In the genomic region with DNA sequence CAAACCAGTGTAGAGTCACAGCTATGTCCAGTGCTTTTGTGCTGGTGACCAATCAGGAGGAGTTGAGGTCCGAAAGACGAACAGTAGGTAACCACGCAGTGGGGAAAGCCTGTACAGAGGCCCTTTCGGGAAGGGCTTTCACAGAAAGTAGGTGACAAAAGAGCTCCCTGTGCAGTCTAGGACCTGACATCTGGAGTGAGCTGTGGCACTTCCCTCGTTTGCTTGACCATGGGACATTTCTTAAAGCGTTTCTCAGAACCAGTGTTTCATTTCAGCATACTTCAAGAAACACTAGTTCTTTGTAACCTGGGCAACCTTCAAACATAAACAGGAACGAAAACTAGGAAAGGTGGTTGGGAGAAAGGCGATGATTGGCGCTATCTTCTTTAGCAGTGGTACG, we compare ENCODE assay signal across 18 cellular contexts. TPM values are rescaled to one million over a fixed set of nuclear protein-coding genes. Genes with fewer than 3 reads are reported as not detected.
A peak's percentile ranks its signal among the peaks of the same experiment; 100 is the strongest.
DNase-seq lines count a peak whose midpoint lies in the region; ATAC-seq and TF ChIP-seq lines count a peak whose summit lies in the region.
"Had no signal": no experiment of that assay in that cellular context is flagged by ENCODE, and none has a peak within 500 bp of the region (broad histone marks: within the 10 kb centered on the region; RNA-seq: fewer than 3 reads in every experiment).

No MANE protein-coding gene starts in this region.

- H3K27me3 ChIP-seq in endodermal cell (ENCODE audit: control insufficient read depth, insufficient read depth, low read length, poor library complexity, severe bottlenecking) (no peaks in the 10 kb centered on the region), colonic mucosa (no peaks in the 10 kb centered on the region)

- H3K4me1 ChIP-seq in endodermal cell (ENCODE audit: control insufficient read depth, insufficient read depth, low read length): no peaks in the 10 kb centered on the region
- no peaks in the 10 kb centered on the region for H3K4me1 ChIP-seq in colonic mucosa

- peaks cover 20% of the 10 kb centered on the region for H3K4me1 Mint-ChIP-seq in activated T-cell treated with anti-CD3 and anti-CD28 coated beads, Interleukin-2, amount 50 U/mL, for 72 hours (ENCODE audit: low read depth)
- H3K4me1 Mint-ChIP-seq in activated T-cell treated with anti-CD3 and anti-CD28 coated beads, Interleukin-2, amount 50 U/mL, for 4 hours (ENCODE audit: low read depth): peaks cover 13% of the 10 kb centered on the region
- H3K4me1 Mint-ChIP-seq in endodermal cell (peaks cover 11% of the 10 kb centered on the region), progenitor cell of endocrine pancreas (ENCODE audit: low read depth) (no peaks in the 10 kb centered on the region)
- peaks cover 20% of the 10 kb centered on the region for H3K4me1 Mint-ChIP-seq in stimulated activated effector memory CD8-positive, alpha-beta T cell treated with anti-CD3 and anti-CD28 coated beads, Interleukin-12 subunit alpha, Interleukin-12 subunit beta, amount 100 ng/mL, for 72 hours

- DNase-seq in activated T-cell treated with anti-CD3 and anti-CD28 coated beads, Interleukin-2, amount 50 U/mL, for 72 hours: no peak
- DNase-seq in activated T-cell treated with anti-CD3 and anti-CD28 coated beads, Interleukin-2, amount 50 U/mL, for 4 hours: no peak
- DNase-seq in M059J (ENCODE audit: low read depth) (peak; percentile 18), endodermal cell (no peak), progenitor cell of endocrine pancreas (ENCODE audit: low spot score, unreplicated experiment) (no peak), colonic mucosa (no peak)
- DNase-seq in stimulated activated effector memory CD8-positive, alpha-beta T cell treated with anti-CD3 and anti-CD28 coated beads, Interleukin-12 subunit alpha, Interleukin-12 subunit beta, amount 100 ng/mL, for 72 hours (ENCODE audit: low spot score in 2 of 2): no peak
- DNase-seq: CD8-positive, alpha-beta T cell; DMS79; IMR-90; Karpas-422; NCI-H1105 treated with DMSO at 0.1 percent for 48 hours; NCI-H1694 treated with DMSO at 0.1 percent for 48 hours; NCI-H2107; NCI-H2227 treated with DMSO at 0.1 percent for 48 hours; NCI-H524 had no signal

- intact Hi-C loops in colonic mucosa (cut with DNase I): no loop called here

- H3K27me3 Mint-ChIP-seq in activated T-cell treated with anti-CD3 and anti-CD28 coated beads, Interleukin-2, amount 50 U/mL, for 72 hours (ENCODE audit: low read depth): no peaks in the 10 kb centered on the region
- no peaks in the 10 kb centered on the region for H3K27me3 Mint-ChIP-seq in activated T-cell treated with anti-CD3 and anti-CD28 coated beads, Interleukin-2, amount 50 U/mL, for 4 hours (ENCODE audit: low read depth)
- H3K27me3 Mint-ChIP-seq in endodermal cell (ENCODE audit: insufficient read depth) (no peaks in the 10 kb centered on the region), progenitor cell of endocrine pancreas (no peaks in the 10 kb centered on the region)

- no peak for TF ChIP-seq CTCF in endodermal cell (conservative IDR thresholded peaks at IDR 0.05)
- TF ChIP-seq CTCF in progenitor cell of endocrine pancreas (IDR thresholded peaks at IDR 0.05; ENCODE audit: unreplicated experiment): no peak
- no peak for TF ChIP-seq CTCF in colonic mucosa (IDR thresholded peaks at IDR 0.05)

- H3K4me3 ChIP-seq in endodermal cell (ENCODE audit: low read length) (no peak overlapping the region), colonic mucosa (no peak overlapping the region)

- no peak overlapping the region for H3K27ac ChIP-seq in endodermal cell (ENCODE audit: low read depth, low read length)
- H3K27ac ChIP-seq in colonic mucosa: no peak overlapping the region

- H3K36me3 Mint-ChIP-seq in activated T-cell treated with anti-CD3 and anti-CD28 coated beads, Interleukin-2, amount 50 U/mL, for 72 hours (ENCODE audit: insufficient read depth in 2 of 2): peaks cover 5 to 20% of the 10 kb centered on the region in 2 donors
- peaks cover 36% of the 10 kb centered on the region for H3K36me3 Mint-ChIP-seq in activated T-cell treated with anti-CD3 and anti-CD28 coated beads, Interleukin-2, amount 50 U/mL, for 4 hours (ENCODE audit: insufficient read depth)
- H3K36me3 Mint-ChIP-seq in endodermal cell (ENCODE audit: low read depth) (peaks cover 33% of the 10 kb centered on the region), progenitor cell of endocrine pancreas (ENCODE audit: insufficient read depth) (peaks cover 17% of the 10 kb centered on the region)
- peaks cover 86% of the 10 kb centered on the region for H3K36me3 Mint-ChIP-seq in stimulated activated effector memory CD8-positive, alpha-beta T cell treated with anti-CD3 and anti-CD28 coated beads, Interleukin-12 subunit alpha, Interleukin-12 subunit beta, amount 100 ng/mL, for 72 hours

- 95 to 97% methylated on average over 8 to 10 of the region's 10 CpGs for WGBS in endodermal cell (ENCODE audit: insufficient coverage in 1 of 2, insufficient read length in 1 of 2), 2 experiments

- H3K36me3 ChIP-seq in endodermal cell (ENCODE audit: control insufficient read depth, insufficient read depth, low read length): peaks cover 33% of the 10 kb centered on the region
- peaks cover 3% of the 10 kb centered on the region for H3K36me3 ChIP-seq in colonic mucosa

- H3K4me3 Mint-ChIP-seq in activated T-cell treated with anti-CD3 and anti-CD28 coated beads, Interleukin-2, amount 50 U/mL, for 72 hours: no peak overlapping the region
- no peak overlapping the region for H3K4me3 Mint-ChIP-seq in activated T-cell treated with anti-CD3 and anti-CD28 coated beads, Interleukin-2, amount 50 U/mL, for 4 hours
- H3K4me3 Mint-ChIP-seq in endodermal cell: no peak overlapping the region
- H3K4me3 Mint-ChIP-seq in stimulated activated effector memory CD8-positive, alpha-beta T cell treated with anti-CD3 and anti-CD28 coated beads, Interleukin-12 subunit alpha, Interleukin-12 subunit beta, amount 100 ng/mL, for 72 hours: no peak overlapping the region
- no peak overlapping the region for H3K4me3 Mint-ChIP-seq in progenitor cell of endocrine pancreas (ENCODE audit: low read depth)
- H3K4me3 Mint-ChIP-seq: CD8-positive, alpha-beta T cell had no signal

- peaks cover 0 to 2% of the 10 kb centered on the region in 2 donors for H3K9me3 Mint-ChIP-seq in activated T-cell treated with anti-CD3 and anti-CD28 coated beads, Interleukin-2, amount 50 U/mL, for 72 hours
- no peaks in the 10 kb centered on the region for H3K9me3 Mint-ChIP-seq in activated T-cell treated with anti-CD3 and anti-CD28 coated beads, Interleukin-2, amount 50 U/mL, for 4 hours
- H3K9me3 Mint-ChIP-seq in endodermal cell (peaks cover 3% of the 10 kb centered on the region), progenitor cell of endocrine pancreas (ENCODE audit: low read depth) (no peaks in the 10 kb centered on the region)
- no peaks in the 10 kb centered on the region for H3K9me3 Mint-ChIP-seq in stimulated activated effector memory CD8-positive, alpha-beta T cell treated with anti-CD3 and anti-CD28 coated beads, Interleukin-12 subunit alpha, Interleukin-12 subunit beta, amount 100 ng/mL, for 72 hours
- H3K9me3 Mint-ChIP-seq: CD8-positive, alpha-beta T cell had no signal

- H3K27ac Mint-ChIP-seq in activated T-cell treated with anti-CD3 and anti-CD28 coated beads, Interleukin-2, amount 50 U/mL, for 72 hours: peak overlapping the region; percentile 14
- H3K27ac Mint-ChIP-seq in endodermal cell: peak overlapping the region; percentile 20
- peak overlapping the region; percentile 60 for H3K27ac Mint-ChIP-seq in stimulated activated effector memory CD8-positive, alpha-beta T cell treated with anti-CD3 and anti-CD28 coated beads, Interleukin-12 subunit alpha, Interleukin-12 subunit beta, amount 100 ng/mL, for 72 hours
- no peak overlapping the region for H3K27ac Mint-ChIP-seq in progenitor cell of endocrine pancreas
- H3K27ac Mint-ChIP-seq: CD8-positive, alpha-beta T cell had no signal

- no peak for ATAC-seq in activated T-cell treated with anti-CD3 and anti-CD28 coated beads, Interleukin-2, amount 50 U/mL, for 72 hours (replicated peaks in 1 of 2)
- ATAC-seq in activated T-cell treated with anti-CD3 and anti-CD28 coated beads, Interleukin-2, amount 50 U/mL, for 4 hours: no peak
- ATAC-seq in stimulated activated effector memory CD8-positive, alpha-beta T cell treated with anti-CD3 and anti-CD28 coated beads, Interleukin-12 subunit alpha, Interleukin-12 subunit beta, amount 100 ng/mL, for 72 hours: no peak
- ATAC-seq in HG02759 (IDR thresholded peaks at IDR 0.05; ENCODE audit: unreplicated experiment): no peak
- ATAC-seq: CD8-positive, alpha-beta T cell; Panc1 had no signal

- H3K9me3 ChIP-seq in endodermal cell (ENCODE audit: control insufficient read depth, low read length) (no peaks in the 10 kb centered on the region), colonic mucosa (no peaks in the 10 kb centered on the region)

- H3K9ac ChIP-seq in endodermal cell (ENCODE audit: extremely low read depth, low read length, poor library complexity, severe bottlenecking) (no peak overlapping the region), colonic mucosa (ENCODE audit: low read depth in 2 of 2, low read length in 2 of 2) (no peak overlapping the region)

RNA-seq across cellular contexts. Expression of gene ITM2C, which starts 55.7 kb away (rescaled TPM):
- 10 to 100 TPM; 42.8 to 58.7 TPM for total RNA-seq in activated T-cell treated with anti-CD3 and anti-CD28 coated beads, Interleukin-2, amount 50 U/mL, for 72 hours
- total RNA-seq in activated T-cell treated with anti-CD3 and anti-CD28 coated beads, Interleukin-2, amount 50 U/mL, for 4 hours: 10 to 100 TPM; 17.2 to 29.4 (median 22.1) TPM
- total RNA-seq in M059J (2014; rRNA removed; shearing (Covaris generic)): 86.5 and 126 TPM in 2 replicates
- total RNA-seq in endodermal cell (100 to 1,000 TPM; 208 to 269 TPM), progenitor cell of endocrine pancreas (169 and 174 TPM in 2 replicates), colonic mucosa (1,000 to 10,000 TPM; 1,192 to 1,707 TPM)
- polyA plus RNA-seq in endodermal cell (2013, experiment 1 of 2): 239 TPM
- 230 TPM for polyA plus RNA-seq in endodermal cell (2013, experiment 2 of 2)
